1 cellular context compared by ENCODE assay signal in genomic region chr5:5649641-5650040, GRCh38.
TF ChIP-seq lines count a peak whose summit lies in the region.

No MANE protein-coding gene starts in this region.

TF ChIP-seq in HepG2, 621 proteins besides CTCF, POLR2A, EP300 and RAD21 (continued from another document):
- TF ChIP-seq HBP1 (CRISPR knock-in tag; IDR thresholded peaks at IDR 0.05; ENCODE audit: low read depth) (no peak), ZNF510 (CRISPR knock-in tag; IDR thresholded peaks at IDR 0.05; ENCODE audit: low read depth) (no peak), TP53 (CRISPR knock-in tag; conservative IDR thresholded peaks at IDR 0.05) (no peak), GTF2F1 (IDR thresholded peaks at IDR 0.05; ENCODE audit: low read length) (no peak), CCAR2 (optimal IDR thresholded peaks at IDR 0.05; ENCODE audit: low read depth, low read length) (no peak)
TF ChIP-seq in HepG2: peak in this region for 0.
